In genomic region chr14:76138758-76139723, GRCh38 we compare ENCODE assay signal across 10 cellular contexts. TPM values are rescaled to one million over a fixed set of nuclear protein-coding genes. Genes with fewer than 3 reads are reported as not detected.
DNase-seq lines count a peak whose midpoint lies in the region; ATAC-seq lines count a peak whose summit lies in the region.
"Had no signal": no experiment of that assay in that cellular context is flagged by ENCODE, and none has a peak within 500 bp of the region (broad histone marks: within the 10 kb centered on the region; RNA-seq: fewer than 3 reads in every experiment).

No MANE protein-coding gene starts in this region.

- DNase-seq in ELF-1 (ENCODE audit: low read depth, low spot score) (peak; percentile 78), SK-N-MC (ENCODE audit: low read depth, low spot score) (no peak), right cardiac atrium (no peak), trophoblast cell (no peak), mucosa of gallbladder (ENCODE audit: low spot score) (no peak), DMS153 (lab: John Stamatoyannopoulos, UW) (no peak)
- DNase-seq: Caco-2, Karpas-422 had no signal

- no peak overlapping the region for H3K4ac ChIP-seq in trophoblast cell (ENCODE audit: low read depth, low read length)

- ATAC-seq in right cardiac atrium (peak; percentile 57 to 60), GM18498 (IDR thresholded peaks at IDR 0.05; ENCODE audit: unreplicated experiment) (no peak), GM21360 (IDR thresholded peaks at IDR 0.05; ENCODE audit: unreplicated experiment) (no peak)

- no peaks in the 10 kb centered on the region; the same call in 1 of the 2 replicates for H3K9me3 ChIP-seq in SK-N-MC (ENCODE audit: low read depth, low read length)
- H3K9me3 ChIP-seq in right cardiac atrium (ENCODE audit: control insufficient read depth, low read length), result no peaks in the 10 kb centered on the region
- peaks cover 3% of the 10 kb centered on the region for H3K9me3 ChIP-seq in trophoblast cell (ENCODE audit: insufficient read depth, low read depth, low read length)
- H3K9me3 ChIP-seq: Caco-2 had no signal

- H4K91ac ChIP-seq in trophoblast cell (ENCODE audit: low read depth, low read length), result no peak overlapping the region

- H3K27ac ChIP-seq in SK-N-MC (no peak overlapping the region), right cardiac atrium (ENCODE audit: low read length) (no peak overlapping the region), trophoblast cell (ENCODE audit: low read depth, low read length) (no peak overlapping the region)

- H3K14ac ChIP-seq in trophoblast cell (ENCODE audit: low read length), result no peak overlapping the region

- H2BK12ac ChIP-seq in trophoblast cell (ENCODE audit: low read length), result no peak overlapping the region

- H2BK120ac ChIP-seq in trophoblast cell (ENCODE audit: insufficient read depth, low read length, poor library complexity), result no peak overlapping the region

- H3K36me3 ChIP-seq in SK-N-MC (ENCODE audit: insufficient read depth, low read length) (no peaks in the 10 kb centered on the region), trophoblast cell (ENCODE audit: control insufficient read depth in 1 of 2, insufficient read depth in 2 of 2, low read length in 2 of 2) (no peaks in the 10 kb centered on the region)

- no peaks in the 10 kb centered on the region for H3K4me1 ChIP-seq in right cardiac atrium (ENCODE audit: control insufficient read depth, insufficient read depth, low read length)
- H3K4me1 ChIP-seq in trophoblast cell (ENCODE audit: control insufficient read depth in 1 of 2, insufficient read depth in 2 of 2, low read length in 2 of 2), result no peaks in the 10 kb centered on the region
- H3K4me1 ChIP-seq: Caco-2 had no signal

- peak overlapping the region; percentile 45 for H2AFZ ChIP-seq in trophoblast cell (ENCODE audit: insufficient read depth, low read length, poor library complexity)

- H4K8ac ChIP-seq in trophoblast cell (ENCODE audit: low read depth, low read length), result no peak overlapping the region

- no peak overlapping the region for H4K12ac ChIP-seq in trophoblast cell (ENCODE audit: low read depth, low read length)

- H3K9ac ChIP-seq in SK-N-MC (ENCODE audit: insufficient read length) (no peak overlapping the region), trophoblast cell (ENCODE audit: low read length) (no peak overlapping the region)

- H3K4me3 ChIP-seq in SK-N-MC (0 out of 2 replicates have a peak overlapping the region, but pooled peaks have one; percentile 1), right cardiac atrium (ENCODE audit: low read length) (peak overlapping the region; percentile 45), trophoblast cell (ENCODE audit: low read depth, low read length) (no peak overlapping the region)

- no peaks in the 10 kb centered on the region for H3K79me2 ChIP-seq in trophoblast cell (ENCODE audit: control insufficient read depth, insufficient read depth, low read length, poor library complexity)

- no peaks in the 10 kb centered on the region for H3K79me1 ChIP-seq in trophoblast cell (ENCODE audit: low read length)

- H3K27me3 ChIP-seq in right cardiac atrium (ENCODE audit: control insufficient read depth, insufficient read depth), result no peaks in the 10 kb centered on the region
- peaks cover 28% of the 10 kb centered on the region for H3K27me3 ChIP-seq in trophoblast cell (ENCODE audit: insufficient read depth, low read length)

- no peak overlapping the region for H2AK5ac ChIP-seq in trophoblast cell (ENCODE audit: low read length)

- WGBS in right cardiac atrium, result 11% methylated on average over 50 of the region's 50 CpGs
- no CpG with 5 or more reads among the region's 50 CpGs for WGBS in trophoblast cell (ENCODE audit: extremely low coverage, insufficient coverage, insufficient read length)

- intact Hi-C loops in right cardiac atrium (cut with DNase I), result no loop called here

- no peak overlapping the region for H3K23ac ChIP-seq in trophoblast cell (ENCODE audit: low read length)

- H3K18ac ChIP-seq in trophoblast cell (ENCODE audit: low read length), result no peak overlapping the region

- peak overlapping the region; percentile 77 for H3K4me2 ChIP-seq in trophoblast cell (ENCODE audit: low read length)

- H2BK5ac ChIP-seq in trophoblast cell (ENCODE audit: low read depth, low read length, poor library complexity), result no peak overlapping the region

RNA-seq across cellular contexts. Expression of gene GPATCH2L, which starts 12.7 kb away (rescaled TPM):
- total RNA-seq in right cardiac atrium, result 10 to 100 TPM; 32.7 to 81.4 (median 35.0) TPM
- 9.7 TPM for polyA plus RNA-seq in right cardiac atrium
- 14.4 and 15.2 TPM in 2 replicates for polyA plus RNA-seq in trophoblast cell (2013)
- 43.5 TPM for total RNA-seq in mucosa of gallbladder

Comparison
In these comparisons a context has a peak if more than half of its experiments do, and no peak if none do; other contexts are left out.
1. ATAC-seq: peak in right cardiac atrium (2 of 2); none in GM18498 (single experiment) and GM21360 (single experiment).